ENCODE assay signal across 1 cellular context in the genomic region with DNA sequence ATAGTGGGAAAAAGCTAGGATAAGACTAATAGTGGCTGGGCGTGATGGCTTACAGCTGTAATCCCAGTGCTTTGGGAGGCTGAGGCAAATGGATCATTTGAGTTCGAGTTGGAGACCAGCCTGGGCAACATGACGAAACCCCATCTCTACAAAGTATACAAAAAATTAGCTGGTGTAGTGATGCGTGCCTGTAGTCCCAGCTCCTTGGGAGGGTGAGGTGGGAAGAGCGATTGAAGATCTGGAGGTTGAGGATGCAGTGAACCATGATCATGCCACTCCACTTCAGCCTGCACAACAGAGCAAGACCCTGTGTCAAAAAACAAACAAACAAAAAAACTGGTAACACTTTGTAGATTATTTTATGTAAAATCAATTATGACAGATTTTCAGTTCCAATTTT.
TF ChIP-seq lines count a peak whose summit lies in the region.

No MANE protein-coding gene starts in this region.

TF ChIP-seq in H1, 55 proteins besides CTCF, POLR2A, EP300 and RAD21:
- no peak for TF ChIP-seq CBX5 (IDR thresholded peaks at IDR 0.05; ENCODE audit: low read depth, low read length)
TF ChIP-seq in H1: peak in this region for 0.
